ENCODE assay signal across 14 cellular contexts in genomic region chr12:75747572-75747995, GRCh38.
DNase-seq lines count a peak whose midpoint lies in the region; TF ChIP-seq lines count a peak whose summit lies in the region.
"Had no signal": no experiment of that assay in that cellular context is flagged by ENCODE, and none has a peak within 500 bp of the region (broad histone marks: within the 10 kb centered on the region; RNA-seq: fewer than 3 reads in every experiment).

No MANE protein-coding gene starts in this region.

- intact Hi-C loops in left ventricle myocardium inferior (cut with micrococcal nuclease), result no loop called here

- DNase-seq in ELR (ENCODE audit: low read depth), result peak; percentile 94
- DNase-seq in NCI-H2171 treated with DMSO at 0.1 percent for 48 hours (lab: John Stamatoyannopoulos, UW), result peak; percentile 92
- DNase-seq in epithelial cell of esophagus (ENCODE audit: low read depth), result peak; percentile 77
- DNase-seq in osteoblast (ENCODE audit: insufficient read length, low spot score, missing footprints), result no peak
- DNase-seq in left ventricle myocardium inferior, result no peak
- no peak for DNase-seq in caudate nucleus (lab: John Stamatoyannopoulos, UW)
- DNase-seq in NCI-H1417 (lab: John Stamatoyannopoulos, UW), result no peak
- no peak for DNase-seq in NCI-H187 (lab: John Stamatoyannopoulos, UW)
- DNase-seq: lower lobe of right lung, MM.1S, NCI-H345, RPMI8226 had no signal

- no peaks in the 10 kb centered on the region for H4K20me1 ChIP-seq in osteoblast (ENCODE audit: insufficient read depth, low read length)

- no peak overlapping the region for H2AFZ ChIP-seq in osteoblast (ENCODE audit: low read length)

- H3K36me3 ChIP-seq in osteoblast (ENCODE audit: insufficient read depth, low read length) (no peaks in the 10 kb centered on the region), left ventricle myocardium inferior (no peaks in the 10 kb centered on the region)
- H3K36me3 ChIP-seq: lower lobe of right lung had no signal

- no peaks in the 10 kb centered on the region for H3K9me3 ChIP-seq in osteoblast (ENCODE audit: low read depth, low read length)
- no peaks in the 10 kb centered on the region for H3K9me3 ChIP-seq in left ventricle myocardium inferior (replicated peaks)
- H3K9me3 ChIP-seq: lower lobe of right lung had no signal

- H3K4me1 ChIP-seq in osteoblast (ENCODE audit: insufficient read depth, low read length), result peaks cover 30% of the 10 kb centered on the region
- H3K4me1 ChIP-seq in left ventricle myocardium inferior, result peaks cover 5% of the 10 kb centered on the region
- H3K4me1 ChIP-seq: lower lobe of right lung had no signal

- no peaks in the 10 kb centered on the region for H3K27me3 ChIP-seq in osteoblast (ENCODE audit: insufficient read depth, low read length)
- H3K27me3 ChIP-seq in left ventricle myocardium inferior (ENCODE audit: low read depth), result no peaks in the 10 kb centered on the region

- H3K4me3 ChIP-seq in epithelial cell of esophagus (ENCODE audit: low read length), result no peak overlapping the region
- peak overlapping the region; percentile 4 for H3K4me3 ChIP-seq in osteoblast (ENCODE audit: insufficient read depth, low read length)
- H3K4me3 ChIP-seq in left ventricle myocardium inferior, result no peak overlapping the region
- H3K4me3 ChIP-seq: lower lobe of right lung, skin epidermis had no signal

- peak overlapping the region; percentile 62 for H3K27ac ChIP-seq in osteoblast (ENCODE audit: low read depth, low read length)
- H3K27ac ChIP-seq in left ventricle myocardium inferior (replicated peaks), result no peak overlapping the region
- no peak overlapping the region for H3K27ac ChIP-seq in caudate nucleus (ENCODE audit: low read depth, low read length)
- H3K27ac ChIP-seq: HL-60, lower lobe of right lung, skin epidermis had no signal

- H3K4me2 ChIP-seq in osteoblast (ENCODE audit: insufficient read depth, low read length), result peak overlapping the region; percentile 40

- H3K79me2 ChIP-seq in osteoblast (ENCODE audit: insufficient read depth, low read length), result no peaks in the 10 kb centered on the region

- TF ChIP-seq CTCF in epithelial cell of esophagus (IDR thresholded peaks at IDR 0.05; ENCODE audit: insufficient read depth, low read depth, low read length, missing control alignments), result no peak
- no peak for TF ChIP-seq CTCF in osteoblast (IDR thresholded peaks at IDR 0.05; ENCODE audit: extremely low read depth, low read depth, low read length)
- no peak for TF ChIP-seq CTCF in left ventricle myocardium inferior (IDR thresholded peaks at IDR 0.05; ENCODE audit: borderline replicate concordance)

Comparison
In these comparisons a context has a peak if more than half of its experiments do, and no peak if none do; other contexts are left out.
1. DNase-seq: peak in ELR (single experiment), NCI-H2171 treated with DMSO at 0.1 percent for 48 hours (single experiment) and epithelial cell of esophagus (single experiment); none in osteoblast (single experiment), left ventricle myocardium inferior (single experiment), caudate nucleus (0 of 61), NCI-H1417 (0 of 3) and NCI-H187 (0 of 2).